Comparison of ENCODE assay signal across 29 cellular contexts in genomic region chr12:56348776-56349175, GRCh38. TPM values are rescaled to one million over a fixed set of nuclear protein-coding genes. Genes with fewer than 3 reads are reported as not detected.
"Had no signal": no experiment of that assay in that cellular context is flagged by ENCODE, and none has a peak within 500 bp of the region (broad histone marks: within the 10 kb centered on the region; RNA-seq: fewer than 3 reads in every experiment).

No MANE protein-coding gene starts in this region.

- H3K27ac ChIP-seq: brain microvascular endothelial cell, cardiac muscle cell, SK-N-MC, WERI-Rb-1 had no signal

- H3K27ac Mint-ChIP-seq: activated CD8-positive, alpha-beta memory T cell treated with anti-CD3 and anti-CD28 coated beads, Interleukin-2, amount 10 ng/mL, durations not matched to agents 7 days and 5 days; activated CD8-positive, alpha-beta T cell treated with anti-CD3 and anti-CD28 coated beads, Interleukin-2, amount 10 ng/mL, durations not matched to agents 7 days and 5 days; activated naive CD8-positive, alpha-beta T cell treated with anti-CD3 and anti-CD28 coated beads, Interleukin-2, amount 50 U/mL, for 24 hours had no signal

- H3K4me1 Mint-ChIP-seq: activated naive CD8-positive, alpha-beta T cell treated with anti-CD3 and anti-CD28 coated beads, Interleukin-2, amount 50 U/mL, for 24 hours; activated T-helper 17 cell treated with anti-CD3 and anti-CD28 coated beads, Interleukin-2, amount 50 U/mL, for 72 hours; T-cell had no signal

- ATAC-seq: activated CD8-positive, alpha-beta memory T cell treated with anti-CD3 and anti-CD28 coated beads, Interleukin-2, amount 10 ng/mL, durations not matched to agents 7 days and 5 days; activated CD8-positive, alpha-beta T cell treated with anti-CD3 and anti-CD28 coated beads, Interleukin-2, amount 10 ng/mL, durations not matched to agents 7 days and 5 days; activated naive CD4-positive, alpha-beta T cell treated with anti-CD3 and anti-CD28 coated beads, Interleukin-2, amount 50 U/mL, for 72 hours; activated naive CD8-positive, alpha-beta T cell treated with anti-CD3 and anti-CD28 coated beads, Interleukin-2, amount 50 U/mL, for 24 hours; activated T-cell treated with anti-CD3 and anti-CD28 coated beads, Interleukin-2, amount 50 U/mL, for 4 hours; activated T-helper 17 cell treated with anti-CD3 and anti-CD28 coated beads, Interleukin-2, amount 50 U/mL, for 72 hours; Right ventricle myocardium inferior; T-cell had no signal

- H3K9me3 Mint-ChIP-seq: activated naive CD4-positive, alpha-beta T cell treated with anti-CD3 and anti-CD28 coated beads, Interleukin-2, amount 50 U/mL, for 72 hours; activated naive CD8-positive, alpha-beta T cell treated with anti-CD3 and anti-CD28 coated beads, Interleukin-2, amount 50 U/mL, for 24 hours; activated T-cell treated with anti-CD3 and anti-CD28 coated beads, Interleukin-2, amount 50 U/mL, for 4 hours; activated T-helper 17 cell treated with anti-CD3 and anti-CD28 coated beads, Interleukin-2, amount 50 U/mL, for 72 hours; T-cell had no signal

- H3K9me3 ChIP-seq: MG63 had no signal

- H3K4me3 ChIP-seq: cardiac muscle cell, MG63, SK-N-MC had no signal

- H3K27me3 ChIP-seq: brain microvascular endothelial cell, cardiac muscle cell, MG63 had no signal

- DNase-seq: activated CD4-positive, alpha-beta T cell treated with anti-CD3 and anti-CD28 coated beads for 4 hours; activated CD4-positive, alpha-beta T cell treated with anti-CD3 and anti-CD28 coated beads, Interleukin-2, amount 50 U/mL, for 4 hours; activated CD8-positive, alpha-beta memory T cell treated with anti-CD3 and anti-CD28 coated beads, Interleukin-2, amount 10 ng/mL, durations not matched to agents 7 days and 5 days; activated CD8-positive, alpha-beta T cell treated with anti-CD3 and anti-CD28 coated beads, Interleukin-2, amount 10 ng/mL, durations not matched to agents 7 days and 5 days; activated naive CD8-positive, alpha-beta T cell treated with anti-CD3 and anti-CD28 coated beads, Interleukin-2, amount 50 U/mL, for 24 hours; activated T-cell treated with anti-CD3 and anti-CD28 coated beads, Interleukin-2, amount 50 U/mL, for 4 hours; amygdala; brain microvascular endothelial cell; MG63; MV-4-11; NCI-H1092 treated with DMSO at 0.1 percent for 48 hours; NCI-H1417 treated with DMSO at 0.1 percent for 48 hours; NCI-H1694; NCI-H2029; NCI-H2107; NCI-H2171 treated with DMSO at 0.1 percent for 48 hours; NCI-H226; NCI-H526; NCI-H82; T-cell; T-helper 2 cell; WERI-Rb-1 had no signal

- H3K4me3 Mint-ChIP-seq: activated CD8-positive, alpha-beta memory T cell treated with anti-CD3 and anti-CD28 coated beads, Interleukin-2, amount 10 ng/mL, durations not matched to agents 7 days and 5 days; activated CD8-positive, alpha-beta T cell treated with anti-CD3 and anti-CD28 coated beads, Interleukin-2, amount 10 ng/mL, durations not matched to agents 7 days and 5 days; activated naive CD8-positive, alpha-beta T cell treated with anti-CD3 and anti-CD28 coated beads, Interleukin-2, amount 50 U/mL, for 24 hours; activated T-cell treated with anti-CD3 and anti-CD28 coated beads, Interleukin-2, amount 50 U/mL, for 4 hours; activated T-helper 17 cell treated with anti-CD3 and anti-CD28 coated beads, Interleukin-2, amount 50 U/mL, for 72 hours; T-cell had no signal

RNA-seq across cellular contexts. Expression of gene IL23A, which starts 10.1 kb away (rescaled TPM):
- total RNA-seq: Right ventricle myocardium inferior had no signal
- polyA plus RNA-seq: cardiac muscle cell had no signal

RNA-seq across cellular contexts. Expression of gene APOF, which starts 13.9 kb away (rescaled TPM):
- total RNA-seq: activated CD8-positive, alpha-beta memory T cell treated with anti-CD3 and anti-CD28 coated beads, Interleukin-2, amount 10 ng/mL, durations not matched to agents 7 days and 5 days; activated CD8-positive, alpha-beta T cell treated with anti-CD3 and anti-CD28 coated beads, Interleukin-2, amount 10 ng/mL, durations not matched to agents 7 days and 5 days; activated naive CD4-positive, alpha-beta T cell treated with anti-CD3 and anti-CD28 coated beads, Interleukin-2, amount 50 U/mL, for 72 hours; activated T-helper 17 cell treated with anti-CD3 and anti-CD28 coated beads, Interleukin-2, amount 50 U/mL, for 72 hours; cardiac muscle cell; NCI-H460; Right ventricle myocardium inferior; RPMI7951; T-cell had no signal
- polyA plus RNA-seq: cardiac muscle cell had no signal
